In the genomic region with DNA sequence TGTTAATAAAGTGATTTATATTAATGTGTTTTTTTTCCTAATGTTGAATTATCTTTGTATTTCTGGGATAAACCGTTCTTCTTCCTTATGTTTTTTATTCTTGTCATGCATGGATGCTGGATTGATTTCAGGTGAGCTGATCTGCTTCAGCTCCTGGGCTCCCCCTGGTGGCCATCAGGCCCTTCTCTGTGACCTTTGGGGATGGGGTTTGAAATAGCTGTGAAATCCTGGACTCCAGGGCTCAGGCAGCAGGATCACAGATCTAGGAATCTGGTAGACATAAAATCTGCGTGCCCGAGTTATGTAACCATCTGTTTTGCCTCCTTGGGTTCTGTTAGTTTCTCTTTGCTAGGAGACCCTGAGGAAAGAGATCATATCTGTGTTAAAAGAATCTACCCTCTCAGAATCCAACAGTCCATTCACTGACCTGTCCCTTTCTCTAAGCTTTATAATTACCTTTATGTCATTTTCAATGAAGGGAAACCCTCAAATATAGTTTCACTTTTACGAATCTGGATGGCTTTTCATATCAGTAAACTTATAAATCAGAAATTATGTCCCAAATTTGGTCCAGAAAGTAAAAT, we compare ENCODE assay signal across 8 cellular contexts. TPM values are rescaled to one million over a fixed set of nuclear protein-coding genes. Genes with fewer than 3 reads are reported as not detected.
A peak's percentile ranks its signal among the peaks of the same experiment; 100 is the strongest.
DNase-seq lines count a peak whose midpoint lies in the region; ATAC-seq, FAIRE-seq and TF ChIP-seq lines count a peak whose summit lies in the region.

No MANE protein-coding gene starts in this region.

- peak; percentile 30 for FAIRE-seq in urothelium cell line (lab: Jason Lieb, UNC)

- peak overlapping the region in 1 of 2 donors; percentile 3 for H3K27ac Mint-ChIP-seq in activated naive CD4-positive, alpha-beta T cell treated with anti-CD3 and anti-CD28 coated beads, Interleukin-2, amount 50 U/mL, for 72 hours
- no peak overlapping the region for H3K27ac Mint-ChIP-seq in progenitor cell of endocrine pancreas

- ATAC-seq in SK-N-SH treated with all-trans-retinoic acid at 6 μM for 48 hours (peak; percentile 92), Right ventricle myocardium superior (ENCODE audit: poor library complexity) (peak; percentile 95), GM21423 (IDR thresholded peaks at IDR 0.05; ENCODE audit: unreplicated experiment) (no peak)
- peak; percentile 68 to 80 for ATAC-seq in activated naive CD4-positive, alpha-beta T cell treated with anti-CD3 and anti-CD28 coated beads, Interleukin-2, amount 50 U/mL, for 72 hours

- peak; percentile 97 for TF ChIP-seq CTCF in progenitor cell of endocrine pancreas (IDR thresholded peaks at IDR 0.05; ENCODE audit: unreplicated experiment)

- H3K36me3 Mint-ChIP-seq in activated naive CD4-positive, alpha-beta T cell treated with anti-CD3 and anti-CD28 coated beads, Interleukin-2, amount 50 U/mL, for 72 hours: peaks cover 6 to 7% of the 10 kb centered on the region in 2 donors
- no peaks in the 10 kb centered on the region for H3K36me3 Mint-ChIP-seq in progenitor cell of endocrine pancreas (ENCODE audit: insufficient read depth)

- H3K9me3 Mint-ChIP-seq in activated naive CD4-positive, alpha-beta T cell treated with anti-CD3 and anti-CD28 coated beads, Interleukin-2, amount 50 U/mL, for 72 hours: peaks cover 3 to 6% of the 10 kb centered on the region in 2 donors
- no peaks in the 10 kb centered on the region for H3K9me3 Mint-ChIP-seq in progenitor cell of endocrine pancreas (ENCODE audit: low read depth)

- H3K4me1 Mint-ChIP-seq in progenitor cell of endocrine pancreas (ENCODE audit: low read depth): no peaks in the 10 kb centered on the region

- peak; percentile 76 for DNase-seq in EH (ENCODE audit: low read depth)
- peak; percentile 75 for DNase-seq in NAMALWA (ENCODE audit: low spot score)
- peak; percentile 71 to 81 for DNase-seq in activated naive CD4-positive, alpha-beta T cell treated with anti-CD3 and anti-CD28 coated beads, Interleukin-2, amount 50 U/mL, for 72 hours (ENCODE audit: low spot score in 2 of 2)
- peak; percentile 91 for DNase-seq in Right ventricle myocardium superior
- DNase-seq in progenitor cell of endocrine pancreas (ENCODE audit: low spot score, unreplicated experiment): peak; percentile 79
- DNase-seq in urothelium cell line (ENCODE audit: low spot score): peak; percentile 84

- intact Hi-C loops in Right ventricle myocardium superior (cut with DNase I): loop anchor here (2.0 to 10.0 kb wide), 2 partner anchors 92 to 238 kb away; partner anchors contain the start of gene NPR2

- peaks cover 13% of the 10 kb centered on the region for H3K27me3 Mint-ChIP-seq in progenitor cell of endocrine pancreas

- H3K4me3 Mint-ChIP-seq in progenitor cell of endocrine pancreas (ENCODE audit: low read depth): no peak overlapping the region

TF ChIP-seq in SK-N-SH treated with all-trans-retinoic acid at 6 μM for 48 hours, 23 proteins besides CTCF, POLR2A, EP300 and RAD21 (continues in another document):
- TF ChIP-seq CSDC2 (CRISPR knock-in tag; IDR thresholded peaks at IDR 0.05): no peak
- no peak for TF ChIP-seq PPARA (CRISPR knock-in tag; IDR thresholded peaks at IDR 0.05; ENCODE audit: borderline replicate concordance)
- TF ChIP-seq, protein P1, sequence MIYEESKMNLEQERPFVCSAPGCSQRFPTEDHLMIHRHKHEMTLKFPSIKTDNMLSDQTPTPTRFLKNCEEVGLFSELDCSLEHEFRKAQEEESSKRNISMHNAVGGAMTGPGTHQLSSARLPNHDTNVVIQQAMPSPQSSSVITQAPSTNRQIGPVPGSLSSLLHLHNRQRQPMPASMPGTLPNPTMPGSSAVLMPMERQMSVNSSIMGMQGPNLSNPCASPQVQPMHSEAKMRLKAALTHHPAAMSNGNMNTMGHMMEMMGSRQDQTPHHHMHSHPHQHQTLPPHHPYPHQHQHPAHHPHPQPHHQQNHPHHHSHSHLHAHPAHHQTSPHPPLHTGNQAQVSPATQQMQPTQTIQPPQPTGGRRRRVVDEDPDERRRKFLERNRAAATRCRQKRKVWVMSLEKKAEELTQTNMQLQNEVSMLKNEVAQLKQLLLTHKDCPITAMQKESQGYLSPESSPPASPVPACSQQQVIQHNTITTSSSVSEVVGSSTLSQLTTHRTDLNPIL (CRISPR knock-in tag; IDR thresholded peaks at IDR 0.05; ENCODE audit: low read depth): no peak
- TF ChIP-seq ZFP30 (CRISPR knock-in tag; IDR thresholded peaks at IDR 0.05): no peak
- TF ChIP-seq, protein P2, sequence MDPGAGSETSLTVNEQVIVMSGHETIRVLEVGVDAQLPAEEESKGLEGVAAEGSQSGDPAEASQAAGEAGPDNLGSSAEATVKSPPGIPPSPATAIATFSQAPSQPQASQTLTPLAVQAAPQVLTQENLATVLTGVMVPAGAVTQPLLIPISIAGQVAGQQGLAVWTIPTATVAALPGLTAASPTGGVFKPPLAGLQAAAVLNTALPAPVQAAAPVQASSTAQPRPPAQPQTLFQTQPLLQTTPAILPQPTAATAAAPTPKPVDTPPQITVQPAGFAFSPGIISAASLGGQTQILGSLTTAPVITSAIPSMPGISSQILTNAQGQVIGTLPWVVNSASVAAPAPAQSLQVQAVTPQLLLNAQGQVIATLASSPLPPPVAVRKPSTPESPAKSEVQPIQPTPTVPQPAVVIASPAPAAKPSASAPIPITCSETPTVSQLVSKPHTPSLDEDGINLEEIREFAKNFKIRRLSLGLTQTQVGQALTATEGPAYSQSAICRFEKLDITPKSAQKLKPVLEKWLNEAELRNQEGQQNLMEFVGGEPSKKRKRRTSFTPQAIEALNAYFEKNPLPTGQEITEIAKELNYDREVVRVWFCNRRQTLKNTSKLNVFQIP (CRISPR knock-in tag; IDR thresholded peaks at IDR 0.05; ENCODE audit: borderline replicate concordance, low read depth): no peak
- TF ChIP-seq TOX (CRISPR knock-in tag; IDR thresholded peaks at IDR 0.05; ENCODE audit: borderline replicate concordance): no peak
- TF ChIP-seq TCF4 (CRISPR knock-in tag; IDR thresholded peaks at IDR 0.05; ENCODE audit: borderline replicate concordance): no peak
- TF ChIP-seq ZNF70 (CRISPR knock-in tag; IDR thresholded peaks at IDR 0.05): no peak
- no peak for TF ChIP-seq ZNF8 (CRISPR knock-in tag; IDR thresholded peaks at IDR 0.05)
- TF ChIP-seq ESRRG (CRISPR knock-in tag; IDR thresholded peaks at IDR 0.05): no peak
- TF ChIP-seq ISL1 (CRISPR knock-in tag; IDR thresholded peaks at IDR 0.05): no peak
- TF ChIP-seq OSR1 (CRISPR knock-in tag; IDR thresholded peaks at IDR 0.05): no peak
- no peak for TF ChIP-seq ZFP3 (CRISPR knock-in tag; IDR thresholded peaks at IDR 0.05)
- TF ChIP-seq RARB (CRISPR knock-in tag; IDR thresholded peaks at IDR 0.05): no peak
- no peak for TF ChIP-seq ZC3H10 (CRISPR knock-in tag; IDR thresholded peaks at IDR 0.05)
- TF ChIP-seq ARNTL (CRISPR knock-in tag; IDR thresholded peaks at IDR 0.05; ENCODE audit: borderline replicate concordance, low read depth): no peak
- no peak for TF ChIP-seq TSHZ2 (CRISPR knock-in tag; IDR thresholded peaks at IDR 0.05)

RNA-seq across cellular contexts. Expression of gene OR13J1, which starts 12.2 kb away (rescaled TPM):
- total RNA-seq in activated naive CD4-positive, alpha-beta T cell treated with anti-CD3 and anti-CD28 coated beads, Interleukin-2, amount 50 U/mL, for 72 hours: not detected
- not detected for total RNA-seq in Right ventricle myocardium superior
- total RNA-seq in progenitor cell of endocrine pancreas: not detected in 2 replicates

RNA-seq across cellular contexts. Expression of gene HRCT1, which starts 23.6 kb away (rescaled TPM):
- total RNA-seq in activated naive CD4-positive, alpha-beta T cell treated with anti-CD3 and anti-CD28 coated beads, Interleukin-2, amount 50 U/mL, for 72 hours: not detected
- total RNA-seq in Right ventricle myocardium superior (7.4 TPM), progenitor cell of endocrine pancreas (not detected in 2 replicates)

RNA-seq across cellular contexts. Expression of gene SPAAR, which starts 26.9 kb away (rescaled TPM):
- total RNA-seq in activated naive CD4-positive, alpha-beta T cell treated with anti-CD3 and anti-CD28 coated beads, Interleukin-2, amount 50 U/mL, for 72 hours: not detected
- total RNA-seq in Right ventricle myocardium superior: 8.3 TPM
- not detected in 2 replicates for total RNA-seq in progenitor cell of endocrine pancreas

RNA-seq across cellular contexts. Expression of gene TMEM8B, which starts 53.3 kb away (rescaled TPM):
- total RNA-seq in activated naive CD4-positive, alpha-beta T cell treated with anti-CD3 and anti-CD28 coated beads, Interleukin-2, amount 50 U/mL, for 72 hours: 10 to 100 TPM in 1 of 2 donors, 1 to 10 TPM in 1; 4.0 to 11.2 TPM
- total RNA-seq in Right ventricle myocardium superior: 13.3 TPM
- total RNA-seq in progenitor cell of endocrine pancreas: 24.1 and 25.4 TPM in 2 replicates

RNA-seq across cellular contexts. Expression of gene FAM221B, which starts 53.8 kb away (rescaled TPM):
- total RNA-seq in activated naive CD4-positive, alpha-beta T cell treated with anti-CD3 and anti-CD28 coated beads, Interleukin-2, amount 50 U/mL, for 72 hours: not detected
- total RNA-seq in Right ventricle myocardium superior: not detected
- not detected in 2 replicates for total RNA-seq in progenitor cell of endocrine pancreas
